In genomic region chr9:99433555-99433954, GRCh38 we compare ENCODE assay signal across 8 cellular contexts.
A peak's percentile ranks its signal among the peaks of the same experiment; 100 is the strongest.
DNase-seq lines count a peak whose midpoint lies in the region; ATAC-seq and TF ChIP-seq lines count a peak whose summit lies in the region.

No MANE protein-coding gene starts in this region.

- H2AFZ ChIP-seq in PC-9 = no peak overlapping the region

- DNase-seq in activated gamma-delta T cell treated with Interleukin-2 at 50 U/mL for 16 hours = peak; percentile 56
- DNase-seq in activated gamma-delta T cell (lab: John Stamatoyannopoulos, UW) = no peak
- DNase-seq in PC-9 = peak; percentile 76 to 88
- peak; percentile 50 to 66 for DNase-seq in activated naive CD4-positive, alpha-beta T cell treated with anti-CD3 and anti-CD28 coated beads, Interleukin-2, amount 50 U/mL, for 72 hours (ENCODE audit: low spot score in 2 of 2)
- peak; percentile 91 for DNase-seq in kidney tubule cell (ENCODE audit: low spot score)
- DNase-seq in stimulated activated CD8-positive, alpha-beta memory T cell treated with anti-CD3 and anti-CD28 coated beads, Interleukin-7, amount 100 ng/mL, for 24 hours (ENCODE audit: low read depth) = peak; percentile 18
- DNase-seq in NCI-H1417 treated with DMSO at 0.1 percent for 48 hours (lab: John Stamatoyannopoulos, UW) = no peak

- H3K9me3 Mint-ChIP-seq in activated naive CD4-positive, alpha-beta T cell treated with anti-CD3 and anti-CD28 coated beads, Interleukin-2, amount 50 U/mL, for 72 hours = no peaks in the 10 kb centered on the region

- no peaks in the 10 kb centered on the region for H3K27me3 ChIP-seq in PC-9 (ENCODE audit: insufficient read depth, low read depth)

- no TSS peak for BruUV-seq in PC-9 (replicated peaks; lab: Mats Ljungman, UMichigan)

- intact Hi-C loops in PC-9 (cut with micrococcal nuclease; ENCODE audit: unreplicated experiment) = no loop called here

- no peaks in the 10 kb centered on the region for H3K36me3 Mint-ChIP-seq in activated naive CD4-positive, alpha-beta T cell treated with anti-CD3 and anti-CD28 coated beads, Interleukin-2, amount 50 U/mL, for 72 hours

- POLR2A ChIA-PET in PC-9 (lab: Charles Lee; ENCODE audit: unreplicated experiment) = no interaction called here

- no peaks in the 10 kb centered on the region for H3K9me3 ChIP-seq in PC-9 (ENCODE audit: insufficient read depth, low read depth)

- no peaks in the 10 kb centered on the region for H3K9me2 ChIP-seq in PC-9 (ENCODE audit: insufficient read depth)

- H3K4me1 ChIP-seq in PC-9 (replicated peaks; ENCODE audit: insufficient read depth) = peaks cover 20% of the 10 kb centered on the region

- ATAC-seq in HG02970 (IDR thresholded peaks at IDR 0.05; ENCODE audit: low FRiP score, unreplicated experiment) = peak; percentile 68
- peak; percentile 99 to 100 for ATAC-seq in activated naive CD4-positive, alpha-beta T cell treated with anti-CD3 and anti-CD28 coated beads, Interleukin-2, amount 50 U/mL, for 72 hours

- H4K20me1 ChIP-seq in PC-9 (ENCODE audit: insufficient read depth) = no peaks in the 10 kb centered on the region

- peak overlapping the region; percentile 72 for H3K27ac ChIP-seq in PC-9

- peak overlapping the region; percentile 26 for H3K4me2 ChIP-seq in PC-9

- CTCF ChIA-PET in PC-9 (lab: Charles Lee) = no interaction called here

- H3K79me2 ChIP-seq in PC-9 (ENCODE audit: low read depth) = no peaks in the 10 kb centered on the region

- TF ChIP-seq CTCF in PC-9 (conservative IDR thresholded peaks at IDR 0.05) = no peak

- H3K27ac Mint-ChIP-seq in activated naive CD4-positive, alpha-beta T cell treated with anti-CD3 and anti-CD28 coated beads, Interleukin-2, amount 50 U/mL, for 72 hours = peak overlapping the region in 1 of 2 donors; percentile 68

- no peaks in the 10 kb centered on the region for H3K36me3 ChIP-seq in PC-9 (ENCODE audit: low read depth)

- H3F3A ChIP-seq in PC-9 (ENCODE audit: insufficient read depth, low read depth) = peaks cover 10% of the 10 kb centered on the region; the same call in 1 of the 2 replicates

- H3K4me3 ChIP-seq in PC-9 = no peak overlapping the region

Comparison
In these comparisons a context has a peak if more than half of its experiments do, and no peak if none do; other contexts are left out.
1. DNase-seq: peak in activated gamma-delta T cell treated with Interleukin-2 at 50 U/mL for 16 hours (single experiment), PC-9 (2 of 2), activated naive CD4-positive, alpha-beta T cell treated with anti-CD3 and anti-CD28 coated beads, Interleukin-2, amount 50 U/mL, for 72 hours (2 of 2), kidney tubule cell (single experiment) and stimulated activated CD8-positive, alpha-beta memory T cell treated with anti-CD3 and anti-CD28 coated beads, Interleukin-7, amount 100 ng/mL, for 24 hours (single experiment); none in activated gamma-delta T cell (single experiment) and NCI-H1417 treated with DMSO at 0.1 percent for 48 hours (single experiment).